Comparison of ENCODE assay signal across 1 cellular context in the genomic region with DNA sequence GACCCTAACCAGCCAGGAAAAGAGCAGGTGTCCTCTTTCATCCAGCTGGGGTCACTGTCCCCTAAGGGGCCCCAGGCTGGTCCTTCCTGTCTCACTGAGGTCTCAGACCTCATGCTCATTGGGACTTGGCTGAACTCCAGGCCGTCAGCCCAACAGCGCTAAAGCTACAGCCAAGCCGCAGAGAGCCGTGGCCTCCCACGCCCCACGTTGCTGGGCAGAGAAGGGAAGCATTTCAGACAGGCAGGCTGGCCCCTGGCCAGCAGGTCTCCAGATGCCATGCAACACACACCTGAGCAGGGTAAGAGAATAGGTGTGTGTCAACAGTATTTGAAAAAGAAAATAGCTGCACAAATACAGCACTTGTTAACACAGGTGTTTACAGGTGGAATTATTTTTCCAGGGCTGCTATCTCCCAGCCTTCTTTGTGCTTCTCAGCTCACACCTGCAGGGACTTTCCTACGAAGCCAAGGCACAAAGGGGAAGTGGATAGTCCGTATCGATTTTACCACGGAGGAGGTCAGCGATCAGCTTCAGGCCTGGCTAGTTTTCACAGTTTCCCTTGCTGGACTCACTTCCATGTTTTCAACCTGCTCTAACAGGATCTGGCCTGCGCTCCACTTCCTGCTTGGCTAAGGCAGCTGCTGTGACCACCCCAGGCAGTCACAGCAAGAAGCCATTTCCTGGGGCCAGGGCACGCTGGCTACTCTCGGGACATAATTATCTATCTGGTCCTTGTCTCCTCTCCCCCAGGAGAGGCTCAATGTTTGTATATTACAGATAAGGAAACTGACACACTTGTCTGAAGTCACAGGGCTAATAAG.
TF ChIP-seq lines count a peak whose summit lies in the region.

No MANE protein-coding gene starts in this region.

TF ChIP-seq in GM12878, 131 proteins besides CTCF, POLR2A, EP300 and RAD21 (continued from another document and continues in another):
- TF ChIP-seq MEF2A (IDR thresholded peaks at IDR 0.05; ENCODE audit: insufficient read depth, low read depth, low read length) (0 out of 2 replicates have a peak, but pooled peaks have one; percentile 5), ETV6 (conservative IDR thresholded peaks at IDR 0.05 in 1 of 2, IDR thresholded peaks at IDR 0.05 in 1 of 2; ENCODE audit: borderline replicate concordance in 1 of 2, low read depth in 1 of 2) (peak in 1 of 2 experiments; percentile 78; a peak in 2 of 4 replicates), CEBPB (IDR thresholded peaks at IDR 0.05; ENCODE audit: borderline replicate concordance in 1 of 2, low read depth in 2 of 2, low read length in 2 of 2) (0 out of 4 replicates have a peak, but pooled peaks of 1 of the 2 experiments have one; percentile 32), NR2F1 (conservative IDR thresholded peaks at IDR 0.05) (peak; percentile 84), STAT3 (IDR thresholded peaks at IDR 0.05; ENCODE audit: low read depth, low read length) (no peak), BRCA1 (IDR thresholded peaks at IDR 0.05; ENCODE audit: low read depth, low read length) (no peak), ATF7 (IDR thresholded peaks at IDR 0.05; ENCODE audit: low read depth) (peak; percentile 48; the same call in 1 of the 2 replicates), IKZF2 (IDR thresholded peaks at IDR 0.05) (peak; percentile 97), ZBED1 (IDR thresholded peaks at IDR 0.05; ENCODE audit: borderline replicate concordance) (no peak), NFYA (IDR thresholded peaks at IDR 0.05; ENCODE audit: borderline replicate concordance, low read depth, low read length) (no peak), BACH1 (IDR thresholded peaks at IDR 0.05; ENCODE audit: borderline replicate concordance) (0 out of 2 replicates have a peak, but pooled peaks have one; percentile 22), ZNF207 (IDR thresholded peaks at IDR 0.05; ENCODE audit: borderline replicate concordance) (peak; percentile 66), CBX5 (IDR thresholded peaks at IDR 0.05; ENCODE audit: low read depth) (peak; percentile 80; the same call in 1 of the 2 replicates), TCF3 (IDR thresholded peaks at IDR 0.05; ENCODE audit: borderline replicate concordance, insufficient read depth, low read depth, low read length) (peak; percentile 77; the same call in 1 of the 2 replicates), KDM1A (IDR thresholded peaks at IDR 0.05; ENCODE audit: borderline replicate concordance) (no peak), HCFC1 (IDR thresholded peaks at IDR 0.05; ENCODE audit: low read length) (0 out of 2 replicates have a peak, but pooled peaks have one; percentile 18), TAF1 (IDR thresholded peaks at IDR 0.05; ENCODE audit: borderline replicate concordance, low read depth, low read length) (0 out of 2 replicates have a peak, but pooled peaks have one; percentile 31), IRF4 (IDR thresholded peaks at IDR 0.05; ENCODE audit: low read depth, low read length) (peak; percentile 37; the same call in 1 of the 2 replicates), YY1 (IDR thresholded peaks at IDR 0.05; ENCODE audit: low read depth, low read length) (peak; percentile 59), SUPT20H (IDR thresholded peaks at IDR 0.05; ENCODE audit: borderline replicate concordance, control insufficient read depth, low read depth, low read length) (no peak), ZNF622 (IDR thresholded peaks at IDR 0.05) (no peak), CREM (IDR thresholded peaks at IDR 0.05; ENCODE audit: low read depth) (peak; percentile 40; the same call in 1 of the 2 replicates), SMC3 (IDR thresholded peaks at IDR 0.05; ENCODE audit: borderline replicate concordance, low read length) (peak; percentile 74), SMARCA5 (IDR thresholded peaks at IDR 0.05) (peak; percentile 26; the same call in 1 of the 2 replicates), RELA (IDR thresholded peaks at IDR 0.05; ENCODE audit: borderline replicate concordance, partially characterized antibody) (no peak), TBL1XR1 (IDR thresholded peaks at IDR 0.05; ENCODE audit: low read depth, low read length) (peak; percentile 30), POLR2AphosphoS5 (IDR thresholded peaks at IDR 0.05; ENCODE audit: low read length) (peak; percentile 62), EED (IDR thresholded peaks at IDR 0.05; ENCODE audit: low read depth) (peak; percentile 89), HDGF (IDR thresholded peaks at IDR 0.05) (no peak), BHLHE40 (IDR thresholded peaks at IDR 0.05; ENCODE audit: borderline replicate concordance in 1 of 2, low read depth in 2 of 2, low read length in 1 of 2) (peak; percentile 60 to 73), ZZZ3 (IDR thresholded peaks at IDR 0.05; ENCODE audit: control insufficient read depth, insufficient read length, low read depth) (no peak), BMI1 (IDR thresholded peaks at IDR 0.05; ENCODE audit: borderline replicate concordance) (peak; percentile 70; the same call in 1 of the 2 replicates), NR2C1 (IDR thresholded peaks at IDR 0.05) (no peak; the same call in 1 of the 2 replicates), FOXM1 (IDR thresholded peaks at IDR 0.05; ENCODE audit: low read depth, low read length) (peak; percentile 56), MTA2 (IDR thresholded peaks at IDR 0.05; ENCODE audit: low read depth) (peak; percentile 82), WRNIP1 (IDR thresholded peaks at IDR 0.05; ENCODE audit: borderline replicate concordance, low read depth, low read length) (no peak), POLR2AphosphoS2 (IDR thresholded peaks at IDR 0.05; ENCODE audit: low read depth, low read length) (no peak), ZNF24 (IDR thresholded peaks at IDR 0.05) (no peak), ZNF384 (IDR thresholded peaks at IDR 0.05; ENCODE audit: borderline replicate concordance, low read depth, low read length) (no peak)
- TF ChIP-seq, protein P1, sequence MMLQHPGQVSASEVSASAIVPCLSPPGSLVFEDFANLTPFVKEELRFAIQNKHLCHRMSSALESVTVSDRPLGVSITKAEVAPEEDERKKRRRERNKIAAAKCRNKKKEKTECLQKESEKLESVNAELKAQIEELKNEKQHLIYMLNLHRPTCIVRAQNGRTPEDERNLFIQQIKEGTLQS (IDR thresholded peaks at IDR 0.05; ENCODE audit: borderline replicate concordance, extremely low read depth, low read depth, low read length), result no peak
- TF ChIP-seq, protein P2, sequence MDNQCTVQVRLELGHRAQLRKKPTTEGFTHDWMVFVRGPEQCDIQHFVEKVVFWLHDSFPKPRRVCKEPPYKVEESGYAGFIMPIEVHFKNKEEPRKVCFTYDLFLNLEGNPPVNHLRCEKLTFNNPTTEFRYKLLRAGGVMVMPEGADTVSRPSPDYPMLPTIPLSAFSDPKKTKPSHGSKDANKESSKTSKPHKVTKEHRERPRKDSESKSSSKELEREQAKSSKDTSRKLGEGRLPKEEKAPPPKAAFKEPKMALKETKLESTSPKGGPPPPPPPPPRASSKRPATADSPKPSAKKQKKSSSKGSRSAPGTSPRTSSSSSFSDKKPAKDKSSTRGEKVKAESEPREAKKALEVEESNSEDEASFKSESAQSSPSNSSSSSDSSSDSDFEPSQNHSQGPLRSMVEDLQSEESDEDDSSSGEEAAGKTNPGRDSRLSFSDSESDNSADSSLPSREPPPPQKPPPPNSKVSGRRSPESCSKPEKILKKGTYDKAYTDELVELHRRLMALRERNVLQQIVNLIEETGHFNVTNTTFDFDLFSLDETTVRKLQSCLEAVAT (IDR thresholded peaks at IDR 0.05), result peak; percentile 17
- TF ChIP-seq, protein P3, sequence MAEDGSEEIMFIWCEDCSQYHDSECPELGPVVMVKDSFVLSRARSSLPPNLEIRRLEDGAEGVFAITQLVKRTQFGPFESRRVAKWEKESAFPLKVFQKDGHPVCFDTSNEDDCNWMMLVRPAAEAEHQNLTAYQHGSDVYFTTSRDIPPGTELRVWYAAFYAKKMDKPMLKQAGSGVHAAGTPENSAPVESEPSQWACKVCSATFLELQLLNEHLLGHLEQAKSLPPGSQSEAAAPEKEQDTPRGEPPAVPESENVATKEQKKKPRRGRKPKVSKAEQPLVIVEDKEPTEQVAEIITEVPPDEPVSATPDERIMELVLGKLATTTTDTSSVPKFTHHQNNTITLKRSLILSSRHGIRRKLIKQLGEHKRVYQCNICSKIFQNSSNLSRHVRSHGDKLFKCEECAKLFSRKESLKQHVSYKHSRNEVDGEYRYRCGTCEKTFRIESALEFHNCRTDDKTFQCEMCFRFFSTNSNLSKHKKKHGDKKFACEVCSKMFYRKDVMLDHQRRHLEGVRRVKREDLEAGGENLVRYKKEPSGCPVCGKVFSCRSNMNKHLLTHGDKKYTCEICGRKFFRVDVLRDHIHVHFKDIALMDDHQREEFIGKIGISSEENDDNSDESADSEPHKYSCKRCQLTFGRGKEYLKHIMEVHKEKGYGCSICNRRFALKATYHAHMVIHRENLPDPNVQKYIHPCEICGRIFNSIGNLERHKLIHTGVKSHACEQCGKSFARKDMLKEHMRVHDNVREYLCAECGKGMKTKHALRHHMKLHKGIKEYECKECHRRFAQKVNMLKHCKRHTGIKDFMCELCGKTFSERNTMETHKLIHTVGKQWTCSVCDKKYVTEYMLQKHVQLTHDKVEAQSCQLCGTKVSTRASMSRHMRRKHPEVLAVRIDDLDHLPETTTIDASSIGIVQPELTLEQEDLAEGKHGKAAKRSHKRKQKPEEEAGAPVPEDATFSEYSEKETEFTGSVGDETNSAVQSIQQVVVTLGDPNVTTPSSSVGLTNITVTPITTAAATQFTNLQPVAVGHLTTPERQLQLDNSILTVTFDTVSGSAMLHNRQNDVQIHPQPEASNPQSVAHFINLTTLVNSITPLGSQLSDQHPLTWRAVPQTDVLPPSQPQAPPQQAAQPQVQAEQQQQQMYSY (CRISPR knock-in tag; IDR thresholded peaks at IDR 0.05), result no peak
- TF ChIP-seq, protein P4, sequence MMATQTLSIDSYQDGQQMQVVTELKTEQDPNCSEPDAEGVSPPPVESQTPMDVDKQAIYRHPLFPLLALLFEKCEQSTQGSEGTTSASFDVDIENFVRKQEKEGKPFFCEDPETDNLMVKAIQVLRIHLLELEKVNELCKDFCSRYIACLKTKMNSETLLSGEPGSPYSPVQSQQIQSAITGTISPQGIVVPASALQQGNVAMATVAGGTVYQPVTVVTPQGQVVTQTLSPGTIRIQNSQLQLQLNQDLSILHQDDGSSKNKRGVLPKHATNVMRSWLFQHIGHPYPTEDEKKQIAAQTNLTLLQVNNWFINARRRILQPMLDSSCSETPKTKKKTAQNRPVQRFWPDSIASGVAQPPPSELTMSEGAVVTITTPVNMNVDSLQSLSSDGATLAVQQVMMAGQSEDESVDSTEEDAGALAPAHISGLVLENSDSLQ (IDR thresholded peaks at IDR 0.05), result peak; percentile 38; the same call in 1 of the 2 replicates
- TF ChIP-seq, protein P5, sequence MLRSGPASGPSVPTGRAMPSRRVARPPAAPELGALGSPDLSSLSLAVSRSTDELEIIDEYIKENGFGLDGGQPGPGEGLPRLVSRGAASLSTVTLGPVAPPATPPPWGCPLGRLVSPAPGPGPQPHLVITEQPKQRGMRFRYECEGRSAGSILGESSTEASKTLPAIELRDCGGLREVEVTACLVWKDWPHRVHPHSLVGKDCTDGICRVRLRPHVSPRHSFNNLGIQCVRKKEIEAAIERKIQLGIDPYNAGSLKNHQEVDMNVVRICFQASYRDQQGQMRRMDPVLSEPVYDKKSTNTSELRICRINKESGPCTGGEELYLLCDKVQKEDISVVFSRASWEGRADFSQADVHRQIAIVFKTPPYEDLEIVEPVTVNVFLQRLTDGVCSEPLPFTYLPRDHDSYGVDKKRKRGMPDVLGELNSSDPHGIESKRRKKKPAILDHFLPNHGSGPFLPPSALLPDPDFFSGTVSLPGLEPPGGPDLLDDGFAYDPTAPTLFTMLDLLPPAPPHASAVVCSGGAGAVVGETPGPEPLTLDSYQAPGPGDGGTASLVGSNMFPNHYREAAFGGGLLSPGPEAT (IDR thresholded peaks at IDR 0.05; ENCODE audit: low read depth), result peak; percentile 99
- TF ChIP-seq, protein P6, sequence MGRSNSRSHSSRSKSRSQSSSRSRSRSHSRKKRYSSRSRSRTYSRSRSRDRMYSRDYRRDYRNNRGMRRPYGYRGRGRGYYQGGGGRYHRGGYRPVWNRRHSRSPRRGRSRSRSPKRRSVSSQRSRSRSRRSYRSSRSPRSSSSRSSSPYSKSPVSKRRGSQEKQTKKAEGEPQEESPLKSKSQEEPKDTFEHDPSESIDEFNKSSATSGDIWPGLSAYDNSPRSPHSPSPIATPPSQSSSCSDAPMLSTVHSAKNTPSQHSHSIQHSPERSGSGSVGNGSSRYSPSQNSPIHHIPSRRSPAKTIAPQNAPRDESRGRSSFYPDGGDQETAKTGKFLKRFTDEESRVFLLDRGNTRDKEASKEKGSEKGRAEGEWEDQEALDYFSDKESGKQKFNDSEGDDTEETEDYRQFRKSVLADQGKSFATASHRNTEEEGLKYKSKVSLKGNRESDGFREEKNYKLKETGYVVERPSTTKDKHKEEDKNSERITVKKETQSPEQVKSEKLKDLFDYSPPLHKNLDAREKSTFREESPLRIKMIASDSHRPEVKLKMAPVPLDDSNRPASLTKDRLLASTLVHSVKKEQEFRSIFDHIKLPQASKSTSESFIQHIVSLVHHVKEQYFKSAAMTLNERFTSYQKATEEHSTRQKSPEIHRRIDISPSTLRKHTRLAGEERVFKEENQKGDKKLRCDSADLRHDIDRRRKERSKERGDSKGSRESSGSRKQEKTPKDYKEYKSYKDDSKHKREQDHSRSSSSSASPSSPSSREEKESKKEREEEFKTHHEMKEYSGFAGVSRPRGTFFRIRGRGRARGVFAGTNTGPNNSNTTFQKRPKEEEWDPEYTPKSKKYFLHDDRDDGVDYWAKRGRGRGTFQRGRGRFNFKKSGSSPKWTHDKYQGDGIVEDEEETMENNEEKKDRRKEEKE (IDR thresholded peaks at IDR 0.05), result no peak
- TF ChIP-seq, protein P7, sequence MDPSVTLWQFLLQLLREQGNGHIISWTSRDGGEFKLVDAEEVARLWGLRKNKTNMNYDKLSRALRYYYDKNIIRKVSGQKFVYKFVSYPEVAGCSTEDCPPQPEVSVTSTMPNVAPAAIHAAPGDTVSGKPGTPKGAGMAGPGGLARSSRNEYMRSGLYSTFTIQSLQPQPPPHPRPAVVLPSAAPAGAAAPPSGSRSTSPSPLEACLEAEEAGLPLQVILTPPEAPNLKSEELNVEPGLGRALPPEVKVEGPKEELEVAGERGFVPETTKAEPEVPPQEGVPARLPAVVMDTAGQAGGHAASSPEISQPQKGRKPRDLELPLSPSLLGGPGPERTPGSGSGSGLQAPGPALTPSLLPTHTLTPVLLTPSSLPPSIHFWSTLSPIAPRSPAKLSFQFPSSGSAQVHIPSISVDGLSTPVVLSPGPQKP (IDR thresholded peaks at IDR 0.05; ENCODE audit: low read depth, low read length), result no peak
- TF ChIP-seq, protein P8, sequence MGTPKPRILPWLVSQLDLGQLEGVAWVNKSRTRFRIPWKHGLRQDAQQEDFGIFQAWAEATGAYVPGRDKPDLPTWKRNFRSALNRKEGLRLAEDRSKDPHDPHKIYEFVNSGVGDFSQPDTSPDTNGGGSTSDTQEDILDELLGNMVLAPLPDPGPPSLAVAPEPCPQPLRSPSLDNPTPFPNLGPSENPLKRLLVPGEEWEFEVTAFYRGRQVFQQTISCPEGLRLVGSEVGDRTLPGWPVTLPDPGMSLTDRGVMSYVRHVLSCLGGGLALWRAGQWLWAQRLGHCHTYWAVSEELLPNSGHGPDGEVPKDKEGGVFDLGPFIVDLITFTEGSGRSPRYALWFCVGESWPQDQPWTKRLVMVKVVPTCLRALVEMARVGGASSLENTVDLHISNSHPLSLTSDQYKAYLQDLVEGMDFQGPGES (IDR thresholded peaks at IDR 0.05), result no peak
